ENCODE assay signal across 16 cellular contexts in genomic region chr13:20130012-20130411, GRCh38. TPM values are rescaled to one million over a fixed set of nuclear protein-coding genes. Genes with fewer than 3 reads are reported as not detected.
DNase-seq lines count a peak whose midpoint lies in the region; ATAC-seq, FAIRE-seq and TF ChIP-seq lines count a peak whose summit lies in the region.
"Had no signal": no experiment of that assay in that cellular context is flagged by ENCODE, and none has a peak within 500 bp of the region (broad histone marks: within the 10 kb centered on the region; RNA-seq: fewer than 3 reads in every experiment).

No MANE protein-coding gene starts in this region.

- no peak overlapping the region for H4K91ac ChIP-seq in H1 (replicated peaks; ENCODE audit: insufficient read length, low read length)

- peaks cover 0 to 7% (median 2%) of the 10 kb centered on the region in 4 experiments; a peak in 4 of 7 replicates for H3K4me1 ChIP-seq in H1 (replicated peaks in 1 of 4; ENCODE audit: control insufficient read depth in 3 of 4, insufficient read depth in 4 of 4, low read length in 3 of 4)
- H3K4me1 ChIP-seq: BE2C, HAP-1 had no signal

- no peak overlapping the region for H2BK12ac ChIP-seq in H1 (ENCODE audit: low read depth, low read length)

- no peak overlapping the region for H4K8ac ChIP-seq in H1 (ENCODE audit: extremely low read depth, insufficient read depth, low read length)

- no peak overlapping the region for H3K4me2 ChIP-seq in H1 (ENCODE audit: insufficient read depth in 1 of 2, low read depth in 2 of 2, low read length in 2 of 2)

- H4K20me1 ChIP-seq in H1 (replicated peaks in 1 of 2; ENCODE audit: control insufficient read depth in 1 of 2, insufficient read depth in 2 of 2, low read length in 2 of 2) = no peaks in the 10 kb centered on the region

- 83% methylated on average over 2 of the region's 2 CpGs; no CpG with 5 or more reads in 1 of the 2 experiments for WGBS in H1 (ENCODE audit: extremely low coverage in 1 of 2, insufficient coverage in 1 of 2, insufficient read length in 1 of 2, insufficient replicate concordance in 2 of 2, low coverage in 1 of 2, low lambda C conversion rate in 2 of 2, missing lambda C conversion rate in 1 of 2), 2 experiments

- peaks cover 25% of the 10 kb centered on the region for H3K23me2 ChIP-seq in H1 (ENCODE audit: low read depth, low read length)

- no peak overlapping the region for H3K18ac ChIP-seq in H1 (ENCODE audit: extremely low read depth, low read length)

- H4K5ac ChIP-seq in H1 (ENCODE audit: insufficient read length, low read depth, low read length) = no peak overlapping the region

- no peaks in the 10 kb centered on the region for H3K9me3 ChIP-seq in H1 (ENCODE audit: insufficient read depth in 2 of 2, low read depth in 1 of 2, low read length in 1 of 2)
- H3K9me3 ChIP-seq: BE2C, HAP-1 had no signal

- H2AK5ac ChIP-seq in H1 (ENCODE audit: low read depth, low read length) = no peak overlapping the region

- no peaks in the 10 kb centered on the region for H3K79me2 ChIP-seq in H1 (ENCODE audit: control insufficient read depth in 1 of 2, insufficient read depth in 2 of 2, low read length in 2 of 2)

- FAIRE-seq in H1 (lab: Jason Lieb, UNC) = no peak
- FAIRE-seq: A204.1, G401.6 had no signal

- no peaks in the 10 kb centered on the region for H3K36me3 Mint-ChIP-seq in activated CD8-positive, alpha-beta T cell treated with anti-CD3 and anti-CD28 coated beads for 36 hours (ENCODE audit: low read depth)
- H3K36me3 Mint-ChIP-seq in activated CD8-positive, alpha-beta T cell treated with anti-CD3 and anti-CD28 coated beads, Interleukin-2, amount 10 ng/mL, durations not matched to agents 7 days and 5 days (ENCODE audit: low read depth) = no peaks in the 10 kb centered on the region
- no peaks in the 10 kb centered on the region for H3K36me3 Mint-ChIP-seq in activated T-helper 17 cell treated with anti-CD3 and anti-CD28 coated beads, Interleukin-2, amount 50 U/mL, for 72 hours (ENCODE audit: low read depth)
- H3K36me3 Mint-ChIP-seq: CD4-positive, CD25-positive, alpha-beta regulatory T cell; CD8-positive, alpha-beta memory T cell had no signal

- no peak overlapping the region for H2BK5ac ChIP-seq in H1 (ENCODE audit: low read depth, low read length)

- H3K14ac ChIP-seq in H1 (ENCODE audit: insufficient read length) = no peak overlapping the region

- no peak overlapping the region for H3K4me3 ChIP-seq in H1 (ENCODE audit: extremely low read depth in 1 of 4, insufficient read depth in 2 of 4, low read depth in 3 of 4, low read length in 4 of 4)
- H3K4me3 ChIP-seq: HAP-1 had no signal

- no peak overlapping the region for H3K27ac ChIP-seq in H1 (ENCODE audit: low read depth, low read length)

- intact Hi-C loops in activated CD8-positive, alpha-beta T cell treated with anti-CD3 and anti-CD28 coated beads for 36 hours (cut with micrococcal nuclease) = no loop called here

- H3K79me1 ChIP-seq in H1 (ENCODE audit: low read depth, low read length) = no peaks in the 10 kb centered on the region

- TF ChIP-seq EP300 in H1 (IDR thresholded peaks at IDR 0.05; ENCODE audit: borderline replicate concordance in 1 of 2, low read depth in 2 of 2, low read length in 2 of 2) = no peak

- H3K27me3 ChIP-seq in H1 (replicated peaks in 1 of 4; ENCODE audit: control insufficient read depth in 3 of 4, extremely low read depth in 1 of 4, insufficient read depth in 3 of 4, low read length in 3 of 4) = peaks cover 0 to 20% (median 15%) of the 10 kb centered on the region in 4 experiments; a peak in 6 of 7 replicates

- peaks cover 17% of the 10 kb centered on the region for H3K27me3 Mint-ChIP-seq in activated CD8-positive, alpha-beta T cell treated with anti-CD3 and anti-CD28 coated beads for 36 hours
- H3K27me3 Mint-ChIP-seq in activated CD8-positive, alpha-beta T cell treated with anti-CD3 and anti-CD28 coated beads, Interleukin-2, amount 10 ng/mL, durations not matched to agents 7 days and 5 days (ENCODE audit: low read depth) = peaks cover 18% of the 10 kb centered on the region
- peaks cover 7% of the 10 kb centered on the region for H3K27me3 Mint-ChIP-seq in activated T-helper 17 cell treated with anti-CD3 and anti-CD28 coated beads, Interleukin-2, amount 50 U/mL, for 72 hours

- TF ChIP-seq POLR2A in H1 (IDR thresholded peaks at IDR 0.05; ENCODE audit: control extremely low read depth in 1 of 2, low read depth in 2 of 2, low read length in 2 of 2) = no peak

- no peak for DNase-seq in activated CD8-positive, alpha-beta T cell treated with anti-CD3 and anti-CD28 coated beads for 36 hours
- DNase-seq in activated CD8-positive, alpha-beta T cell treated with anti-CD3 and anti-CD28 coated beads, Interleukin-2, amount 10 ng/mL, durations not matched to agents 7 days and 5 days = no peak
- no peak for DNase-seq in H1 (ENCODE audit: low read depth in 1 of 2, low spot score in 2 of 2)
- no peak for DNase-seq in kidney glomerular epithelial cell (lab: John Stamatoyannopoulos, UW)
- DNase-seq: ACHN; BE2C; C1 segment of cervical spinal cord; CD4-positive, CD25-positive, alpha-beta regulatory T cell; CD8-positive, alpha-beta memory T cell; COR-L47; DMS 273 treated with DMSO at 0.1 percent for 48 hours had no signal

- H3K56ac ChIP-seq in H1 (replicated peaks; ENCODE audit: insufficient read length, low read depth, low read length) = peak overlapping the region; percentile 13

- no peaks in the 10 kb centered on the region for H3K36me3 ChIP-seq in H1 (ENCODE audit: control insufficient read depth in 2 of 4, insufficient read depth in 4 of 4, low read length in 3 of 4)
- H3K36me3 ChIP-seq: BE2C, HAP-1 had no signal

- H2BK15ac ChIP-seq in H1 (ENCODE audit: low read length) = no peak overlapping the region

- H3K4me1 Mint-ChIP-seq in activated CD8-positive, alpha-beta T cell treated with anti-CD3 and anti-CD28 coated beads for 36 hours (ENCODE audit: low read depth) = no peaks in the 10 kb centered on the region
- H3K4me1 Mint-ChIP-seq in activated CD8-positive, alpha-beta T cell treated with anti-CD3 and anti-CD28 coated beads, Interleukin-2, amount 10 ng/mL, durations not matched to agents 7 days and 5 days (ENCODE audit: low read depth) = peaks cover 4% of the 10 kb centered on the region
- no peaks in the 10 kb centered on the region for H3K4me1 Mint-ChIP-seq in activated T-helper 17 cell treated with anti-CD3 and anti-CD28 coated beads, Interleukin-2, amount 50 U/mL, for 72 hours

- H3K4ac ChIP-seq in H1 (replicated peaks; ENCODE audit: insufficient read length, low read depth, low read length) = no peak overlapping the region

- H3K9ac ChIP-seq in H1 (replicated peaks in 1 of 4; ENCODE audit: extremely low read depth in 1 of 4, low read depth in 3 of 4, low read length in 3 of 4) = no peak overlapping the region

- peak; percentile 19 for ATAC-seq in activated CD8-positive, alpha-beta T cell treated with anti-CD3 and anti-CD28 coated beads for 36 hours
- ATAC-seq in activated CD8-positive, alpha-beta T cell treated with anti-CD3 and anti-CD28 coated beads, Interleukin-2, amount 10 ng/mL, durations not matched to agents 7 days and 5 days = no peak
- ATAC-seq in activated T-helper 17 cell treated with anti-CD3 and anti-CD28 coated beads, Interleukin-2, amount 50 U/mL, for 72 hours (replicated peaks) = peak; percentile 24
- ATAC-seq in GM21786 (IDR thresholded peaks at IDR 0.05; ENCODE audit: unreplicated experiment) = no peak

- no peak overlapping the region for H3K4me3 Mint-ChIP-seq in activated CD8-positive, alpha-beta T cell treated with anti-CD3 and anti-CD28 coated beads for 36 hours
- H3K4me3 Mint-ChIP-seq in activated CD8-positive, alpha-beta T cell treated with anti-CD3 and anti-CD28 coated beads, Interleukin-2, amount 10 ng/mL, durations not matched to agents 7 days and 5 days = no peak overlapping the region
- no peak overlapping the region for H3K4me3 Mint-ChIP-seq in activated T-helper 17 cell treated with anti-CD3 and anti-CD28 coated beads, Interleukin-2, amount 50 U/mL, for 72 hours
- H3K4me3 Mint-ChIP-seq: CD4-positive, CD25-positive, alpha-beta regulatory T cell; CD8-positive, alpha-beta memory T cell had no signal

- no peak overlapping the region for H2AFZ ChIP-seq in H1 (ENCODE audit: low read length)

- CTCF ChIA-PET in activated CD8-positive, alpha-beta T cell treated with anti-CD3 and anti-CD28 coated beads for 36 hours (lab: Charles Lee) = no interaction called here
- CTCF ChIA-PET in activated CD8-positive, alpha-beta T cell treated with anti-CD3 and anti-CD28 coated beads, Interleukin-2, amount 10 ng/mL, durations not matched to agents 7 days and 5 days (lab: Charles Lee) = no interaction called here
- CTCF ChIA-PET in H1 (lab: Charles Lee; ENCODE audit: partially characterized antibody) = interaction anchor here (1.1 to 2.5 kb wide), 3 partner anchors 9 to 14 kb away, joined by 3 to 10 read pairs (median 4); no protein-coding TSS in a partner anchor

- no peak overlapping the region for H2BK120ac ChIP-seq in H1 (replicated peaks; ENCODE audit: low read depth, low read length)

- no peak overlapping the region for H2BK20ac ChIP-seq in H1 (ENCODE audit: low read length)

- no peak for TF ChIP-seq CTCF in activated CD8-positive, alpha-beta T cell treated with anti-CD3 and anti-CD28 coated beads for 36 hours (IDR thresholded peaks at IDR 0.05)
- no peak for TF ChIP-seq CTCF in H1 (IDR thresholded peaks at IDR 0.05; ENCODE audit: control extremely low read depth in 1 of 3, insufficient read depth in 1 of 3, low read depth in 1 of 3, low read length in 3 of 3)

- H3K23ac ChIP-seq in H1 (ENCODE audit: insufficient read length) = no peak overlapping the region

- H3K9me3 Mint-ChIP-seq in activated CD8-positive, alpha-beta T cell treated with anti-CD3 and anti-CD28 coated beads for 36 hours = no peaks in the 10 kb centered on the region
- H3K9me3 Mint-ChIP-seq in activated CD8-positive, alpha-beta T cell treated with anti-CD3 and anti-CD28 coated beads, Interleukin-2, amount 10 ng/mL, durations not matched to agents 7 days and 5 days (ENCODE audit: insufficient read depth) = no peaks in the 10 kb centered on the region
- no peaks in the 10 kb centered on the region for H3K9me3 Mint-ChIP-seq in activated T-helper 17 cell treated with anti-CD3 and anti-CD28 coated beads, Interleukin-2, amount 50 U/mL, for 72 hours
- H3K9me3 Mint-ChIP-seq: CD8-positive, alpha-beta memory T cell had no signal

- no peak for TF ChIP-seq RAD21 in H1 (IDR thresholded peaks at IDR 0.05 in 1 of 2, conservative IDR thresholded peaks at IDR 0.05 in 1 of 2; ENCODE audit: low read depth in 2 of 2, low read length in 2 of 2)

- POLR2A ChIA-PET in activated CD8-positive, alpha-beta T cell treated with anti-CD3 and anti-CD28 coated beads for 36 hours (lab: Charles Lee) = no interaction called here
- POLR2A ChIA-PET in activated CD8-positive, alpha-beta T cell treated with anti-CD3 and anti-CD28 coated beads, Interleukin-2, amount 10 ng/mL, durations not matched to agents 7 days and 5 days (lab: Charles Lee) = no interaction called here
- POLR2A ChIA-PET in H1 (lab: Charles Lee; ENCODE audit: partially characterized antibody) = no interaction called here

- H3K27ac Mint-ChIP-seq in activated CD8-positive, alpha-beta T cell treated with anti-CD3 and anti-CD28 coated beads for 36 hours = no peak overlapping the region
- H3K27ac Mint-ChIP-seq in activated CD8-positive, alpha-beta T cell treated with anti-CD3 and anti-CD28 coated beads, Interleukin-2, amount 10 ng/mL, durations not matched to agents 7 days and 5 days = no peak overlapping the region
- no peak overlapping the region for H3K27ac Mint-ChIP-seq in activated T-helper 17 cell treated with anti-CD3 and anti-CD28 coated beads, Interleukin-2, amount 50 U/mL, for 72 hours
- H3K27ac Mint-ChIP-seq: CD4-positive, CD25-positive, alpha-beta regulatory T cell; CD8-positive, alpha-beta memory T cell had no signal

RNA-seq across cellular contexts. Expression of gene GJA3, which starts 30.8 kb away (rescaled TPM):
- under 1 TPM; 0.32 to 0.51 TPM for total RNA-seq in activated CD8-positive, alpha-beta T cell treated with anti-CD3 and anti-CD28 coated beads for 36 hours
- under 1 TPM in 1 of 2 experiments, not detected in 1; 0.16 TPM for total RNA-seq in activated CD8-positive, alpha-beta T cell treated with anti-CD3 and anti-CD28 coated beads, Interleukin-2, amount 10 ng/mL, durations not matched to agents 7 days and 5 days
- under 1 TPM; 0.50 to 0.91 TPM for total RNA-seq in activated T-helper 17 cell treated with anti-CD3 and anti-CD28 coated beads, Interleukin-2, amount 50 U/mL, for 72 hours
- total RNA-seq in H1 (2021; fragmentation: NEBNext Ultra II Directional; extraction: Animal tissue kit (Norgen Biotek cat#: 25700)) = 0.48 and 0.60 TPM in 2 replicates
- polyA plus RNA-seq in H1 (2011; rRNA removed) = 0.12 and 0.16 TPM in 2 replicates
- 0.22 TPM for polyA plus RNA-seq in H1 (2011; cell fraction: cytosol; rRNA removed)
- polyA plus RNA-seq in H1 (2011; cell fraction: nucleus; rRNA removed) = 0.19 TPM
- polyA plus RNA-seq in H1 (2012, experiment 1 of 2) = 0.29 to 0.37 TPM (median 0.35 TPM) in 4 replicates
- polyA plus RNA-seq in H1 (2012, experiment 2 of 2) = 0.14 TPM
- polyA plus RNA-seq in H1 (2013, experiment 1 of 2) = 0.49 TPM
- 0.63 TPM for polyA plus RNA-seq in H1 (2013, experiment 2 of 2)
- 0.25 and 0.29 TPM in 2 replicates for polyA minus RNA-seq in H1 (2011; rRNA and poly(A)+ RNA removed)
- polyA minus RNA-seq in H1 (2011; cell fraction: cytosol; rRNA and poly(A)+ RNA removed) = not detected
- 0.30 TPM for polyA minus RNA-seq in H1 (2011; cell fraction: nucleus; rRNA and poly(A)+ RNA removed)
- total RNA-seq: CD4-positive, CD25-positive, alpha-beta regulatory T cell had no signal

Comparison
In these comparisons a context has a peak if more than half of its experiments do, and no peak if none do; other contexts are left out.
1. ATAC-seq: peak in activated CD8-positive, alpha-beta T cell treated with anti-CD3 and anti-CD28 coated beads for 36 hours (single experiment) and activated T-helper 17 cell treated with anti-CD3 and anti-CD28 coated beads, Interleukin-2, amount 50 U/mL, for 72 hours (single experiment); none in activated CD8-positive, alpha-beta T cell treated with anti-CD3 and anti-CD28 coated beads, Interleukin-2, amount 10 ng/mL, durations not matched to agents 7 days and 5 days (single experiment) and GM21786 (single experiment).